11 cellular contexts compared by ENCODE assay signal in the genomic region with DNA sequence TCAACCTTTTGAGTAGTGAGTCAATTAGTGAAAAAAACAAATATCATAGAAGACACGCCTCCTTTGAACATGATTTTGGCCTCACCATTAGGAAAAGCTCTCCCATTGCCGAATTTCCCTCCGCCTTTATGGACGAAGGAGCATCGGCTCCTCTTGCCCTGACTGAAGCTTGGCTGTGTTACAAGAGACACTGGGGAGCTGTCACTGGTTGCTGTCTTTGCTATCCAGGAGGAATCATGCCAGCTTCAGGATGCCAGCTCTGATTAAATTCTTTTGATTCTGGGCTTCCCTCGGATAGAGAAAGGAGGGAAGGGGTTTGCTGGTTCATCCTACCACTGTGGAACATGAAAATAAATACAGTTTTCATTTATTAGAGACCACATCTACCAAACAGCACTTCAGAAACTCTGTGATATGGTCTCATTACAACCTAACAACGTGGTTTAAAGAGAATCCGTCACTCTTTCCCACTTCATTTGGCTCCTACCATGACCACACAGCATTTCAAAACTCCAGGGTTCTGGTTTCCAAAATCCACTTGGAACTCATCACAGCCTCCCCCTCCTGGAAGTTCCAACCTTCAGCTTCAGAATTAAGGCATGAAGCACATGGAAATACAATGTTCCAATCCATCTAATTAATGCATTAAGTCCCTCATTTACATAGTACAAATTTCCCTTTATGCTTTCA.
"Had no signal": no experiment of that assay in that cellular context is flagged by ENCODE, and none has a peak within 500 bp of the region (broad histone marks: within the 10 kb centered on the region; RNA-seq: fewer than 3 reads in every experiment).

No MANE protein-coding gene starts in this region.

- H3K4me1 Mint-ChIP-seq: activated B cell treated with CpG ODN at 0.5 μM for 24 hours; activated CD4-positive, alpha-beta T cell treated with anti-CD3 and anti-CD28 coated beads, Interleukin-2, amount 10 ng/mL, durations not matched to agents 24 days and 14 days had no signal

- H3K9me3 ChIP-seq: testis had no signal

- ATAC-seq: effector memory CD8-positive, alpha-beta T cell; natural killer cell treated with Interleukin-12 subunit alpha and Interleukin-12 subunit beta and Interleukin-15 and Interleukin-18, amount 100 ng/mL, for 72 hours had no signal

- H3K4me3 ChIP-seq: testis had no signal

- H3K27ac Mint-ChIP-seq: activated B cell treated with CpG ODN at 0.5 μM for 24 hours; activated CD4-positive, alpha-beta T cell treated with anti-CD3 and anti-CD28 coated beads, Interleukin-2, amount 10 ng/mL, durations not matched to agents 24 days and 14 days; activated naive CD4-positive, alpha-beta T cell treated with anti-CD3 and anti-CD28 coated beads for 36 hours; effector memory CD8-positive, alpha-beta T cell; natural killer cell treated with Interleukin-12 subunit alpha and Interleukin-12 subunit beta and Interleukin-15 and Interleukin-18, amount 100 ng/mL, for 72 hours; stimulated activated naive CD8-positive, alpha-beta T cell treated with anti-CD3 and anti-CD28 coated beads, Interleukin-15, Interleukin-2, amounts not matched to agents 100 ng/mL and 50 ng/mL, for 24 hours had no signal

- H3K27me3 Mint-ChIP-seq: activated B cell treated with CpG ODN at 0.5 μM for 24 hours; activated CD4-positive, alpha-beta T cell treated with anti-CD3 and anti-CD28 coated beads, Interleukin-2, amount 10 ng/mL, durations not matched to agents 24 days and 14 days; effector memory CD8-positive, alpha-beta T cell; stimulated activated naive CD8-positive, alpha-beta T cell treated with anti-CD3 and anti-CD28 coated beads, Interleukin-15, Interleukin-2, amounts not matched to agents 100 ng/mL and 50 ng/mL, for 24 hours had no signal

- H3K36me3 Mint-ChIP-seq: natural killer cell treated with Interleukin-12 subunit alpha and Interleukin-12 subunit beta and Interleukin-15 and Interleukin-18, amount 100 ng/mL, for 72 hours had no signal

- DNase-seq: activated B cell treated with CpG ODN at 0.5 μM for 24 hours; activated CD4-positive, alpha-beta T cell treated with anti-CD3 and anti-CD28 coated beads, Interleukin-2, amount 10 ng/mL, durations not matched to agents 24 days and 14 days; activated naive CD4-positive, alpha-beta T cell treated with anti-CD3 and anti-CD28 coated beads for 36 hours; effector memory CD8-positive, alpha-beta T cell; stimulated activated CD4-positive, alpha-beta T cell treated with anti-CD3 and anti-CD28 coated beads, Interleukin-15, amount 100 ng/mL, for 24 hours; stimulated activated CD4-positive, alpha-beta T cell treated with anti-CD3 and anti-CD28 coated beads, Interleukin-4, amount 100 ng/mL, for 24 hours; T-helper 2 cell; testis had no signal

- H3K4me3 Mint-ChIP-seq: activated B cell treated with CpG ODN at 0.5 μM for 24 hours; activated CD4-positive, alpha-beta T cell treated with anti-CD3 and anti-CD28 coated beads, Interleukin-2, amount 10 ng/mL, durations not matched to agents 24 days and 14 days; activated naive CD4-positive, alpha-beta T cell treated with anti-CD3 and anti-CD28 coated beads for 36 hours; effector memory CD8-positive, alpha-beta T cell; natural killer cell treated with Interleukin-12 subunit alpha and Interleukin-12 subunit beta and Interleukin-15 and Interleukin-18, amount 100 ng/mL, for 72 hours; stimulated activated naive CD8-positive, alpha-beta T cell treated with anti-CD3 and anti-CD28 coated beads, Interleukin-15, Interleukin-2, amounts not matched to agents 100 ng/mL and 50 ng/mL, for 24 hours had no signal

- H3K27ac ChIP-seq: testis had no signal

- FAIRE-seq: TTC549 had no signal

- H3K4me1 ChIP-seq: testis had no signal

- H3K9me3 Mint-ChIP-seq: activated B cell treated with CpG ODN at 0.5 μM for 24 hours; activated CD4-positive, alpha-beta T cell treated with anti-CD3 and anti-CD28 coated beads, Interleukin-2, amount 10 ng/mL, durations not matched to agents 24 days and 14 days; activated naive CD4-positive, alpha-beta T cell treated with anti-CD3 and anti-CD28 coated beads for 36 hours; effector memory CD8-positive, alpha-beta T cell; natural killer cell treated with Interleukin-12 subunit alpha and Interleukin-12 subunit beta and Interleukin-15 and Interleukin-18, amount 100 ng/mL, for 72 hours; stimulated activated naive CD8-positive, alpha-beta T cell treated with anti-CD3 and anti-CD28 coated beads, Interleukin-15, Interleukin-2, amounts not matched to agents 100 ng/mL and 50 ng/mL, for 24 hours had no signal

- H3K27me3 ChIP-seq: testis had no signal
